Comparison of ENCODE assay signal across 27 cellular contexts in genomic region chr9:114608525-114608796, GRCh38. TPM values are rescaled to one million over a fixed set of nuclear protein-coding genes. Genes with fewer than 3 reads are reported as not detected.
"Had no signal": no experiment of that assay in that cellular context is flagged by ENCODE, and none has a peak within 500 bp of the region (broad histone marks: within the 10 kb centered on the region; RNA-seq: fewer than 3 reads in every experiment).

No MANE protein-coding gene starts in this region.

- H3K4me3 ChIP-seq: colonic mucosa, dorsolateral prefrontal cortex, esophagus muscularis mucosa, gastrocnemius medialis, spleen, stomach, transverse colon, uterus had no signal

- H3K4me3 Mint-ChIP-seq: activated CD4-positive, alpha-beta T cell treated with anti-CD3 and anti-CD28 coated beads, Interleukin-2, amount 10 ng/mL, durations not matched to agents 7 days and 5 days; activated CD8-positive, alpha-beta memory T cell treated with anti-CD3 and anti-CD28 coated beads, Interleukin-2, amount 10 ng/mL, durations not matched to agents 7 days and 5 days; activated CD8-positive, alpha-beta T cell treated with anti-CD3 and anti-CD28 coated beads for 36 hours; activated naive CD8-positive, alpha-beta T cell; effector memory CD8-positive, alpha-beta T cell had no signal

- H3K27me3 Mint-ChIP-seq: activated CD4-positive, alpha-beta T cell treated with anti-CD3 and anti-CD28 coated beads, Interleukin-2, amount 10 ng/mL, durations not matched to agents 7 days and 5 days; activated CD8-positive, alpha-beta memory T cell treated with anti-CD3 and anti-CD28 coated beads, Interleukin-2, amount 10 ng/mL, durations not matched to agents 7 days and 5 days; activated CD8-positive, alpha-beta T cell treated with anti-CD3 and anti-CD28 coated beads for 36 hours; activated naive CD8-positive, alpha-beta T cell; effector memory CD8-positive, alpha-beta T cell had no signal

- ATAC-seq: activated CD8-positive, alpha-beta memory T cell treated with anti-CD3 and anti-CD28 coated beads, Interleukin-2, amount 10 ng/mL, durations not matched to agents 7 days and 5 days; activated CD8-positive, alpha-beta T cell treated with anti-CD3 and anti-CD28 coated beads for 36 hours; effector memory CD8-positive, alpha-beta T cell; gastrocnemius medialis; left ventricle myocardium superior had no signal

- H3K36me3 ChIP-seq: colonic mucosa, esophagus muscularis mucosa, gastrocnemius medialis, spleen, stomach, transverse colon, uterus had no signal

- H3K4me1 ChIP-seq: colonic mucosa, uterus had no signal

- H3K36me3 Mint-ChIP-seq: activated CD8-positive, alpha-beta memory T cell treated with anti-CD3 and anti-CD28 coated beads, Interleukin-2, amount 10 ng/mL, durations not matched to agents 7 days and 5 days; activated naive CD8-positive, alpha-beta T cell had no signal

- H3K9me3 ChIP-seq: colonic mucosa, gastrocnemius medialis, spleen, stomach, transverse colon, uterus had no signal

- H3K27ac ChIP-seq: colonic mucosa, dorsolateral prefrontal cortex, esophagus muscularis mucosa, gastrocnemius medialis, stomach, transverse colon, uterus had no signal

- H3K27me3 ChIP-seq: colonic mucosa, dorsolateral prefrontal cortex, esophagus muscularis mucosa, gastrocnemius medialis, spleen, stomach, transverse colon, uterus had no signal

- H3K9me3 Mint-ChIP-seq: activated CD4-positive, alpha-beta T cell treated with anti-CD3 and anti-CD28 coated beads, Interleukin-2, amount 10 ng/mL, durations not matched to agents 7 days and 5 days; activated CD8-positive, alpha-beta T cell treated with anti-CD3 and anti-CD28 coated beads for 36 hours; effector memory CD8-positive, alpha-beta T cell had no signal

- H3K27ac Mint-ChIP-seq: activated CD4-positive, alpha-beta T cell treated with anti-CD3 and anti-CD28 coated beads, Interleukin-2, amount 10 ng/mL, durations not matched to agents 7 days and 5 days; activated CD8-positive, alpha-beta memory T cell treated with anti-CD3 and anti-CD28 coated beads, Interleukin-2, amount 10 ng/mL, durations not matched to agents 7 days and 5 days; activated CD8-positive, alpha-beta T cell treated with anti-CD3 and anti-CD28 coated beads for 36 hours; activated naive CD8-positive, alpha-beta T cell; effector memory CD8-positive, alpha-beta T cell had no signal

- DNase-seq: activated CD4-positive, alpha-beta T cell treated with anti-CD3 and anti-CD28 coated beads, Interleukin-2, amount 10 ng/mL, durations not matched to agents 7 days and 5 days; activated CD4-positive, CD25-positive, alpha-beta regulatory T cell treated with anti-CD3 and anti-CD28 coated beads, Interleukin-2, amount 50 U/mL, for 72 hours; activated CD8-positive, alpha-beta memory T cell treated with anti-CD3 and anti-CD28 coated beads, Interleukin-2, amount 10 ng/mL, durations not matched to agents 7 days and 5 days; activated CD8-positive, alpha-beta T cell treated with anti-CD3 and anti-CD28 coated beads for 36 hours; activated gamma-delta T cell treated with Interleukin-2 at 50 U/mL for 16 hours; activated T-cell treated with anti-CD3 and anti-CD28 coated beads for 4 hours; amygdala; colonic mucosa; dorsolateral prefrontal cortex; effector memory CD8-positive, alpha-beta T cell; gastrocnemius medialis; hippocampal formation; left ventricle myocardium superior; mammary epithelial cell; midbrain; spleen; stimulated activated CD4-positive, alpha-beta T cell treated with anti-CD3 and anti-CD28 coated beads, Interleukin-4, amount 100 ng/mL, for 4 hours; stomach; transverse colon; uterus had no signal

RNA-seq across cellular contexts. Expression of gene TEX53, which starts 49.1 kb away (rescaled TPM):
- total RNA-seq: activated CD4-positive, alpha-beta T cell treated with anti-CD3 and anti-CD28 coated beads, Interleukin-2, amount 10 ng/mL, durations not matched to agents 7 days and 5 days; activated CD8-positive, alpha-beta memory T cell treated with anti-CD3 and anti-CD28 coated beads, Interleukin-2, amount 10 ng/mL, durations not matched to agents 7 days and 5 days; activated CD8-positive, alpha-beta T cell treated with anti-CD3 and anti-CD28 coated beads for 36 hours; bronchial epithelial cell; colonic mucosa; dorsolateral prefrontal cortex; esophagus muscularis mucosa; gastrocnemius medialis; left ventricle myocardium superior; mammary epithelial cell; osteoblast; posterior vena cava; spleen; stomach; T-helper 2 cell treated with Interferon-gamma antibody and Interleukin-4, amounts not matched to agents 100 ng/mL and 5 ng/mL, for 36 hours; temporal lobe; transverse colon; uterus had no signal
- polyA plus RNA-seq: mammary epithelial cell, spleen, stomach had no signal
